8 cellular contexts compared by ENCODE assay signal in genomic region chr17:10295728-10296343, GRCh38.
DNase-seq lines count a peak whose midpoint lies in the region; ATAC-seq and TF ChIP-seq lines count a peak whose summit lies in the region.

No MANE protein-coding gene starts in this region.

- TF ChIP-seq CTCF in A673 (conservative IDR thresholded peaks at IDR 0.05; ENCODE audit: low read depth, low read length) (peak; percentile 84), GM10248 (IDR thresholded peaks at IDR 0.05; ENCODE audit: control extremely low read depth, extremely low read depth, low read depth, missing control alignments) (peak; percentile 82), WERI-Rb-1 (IDR thresholded peaks at IDR 0.05; ENCODE audit: low read depth, low read length) (peak; percentile 78), fibroblast of pulmonary artery (IDR thresholded peaks at IDR 0.05; ENCODE audit: low read length, missing control alignments) (peak; percentile 93), osteocyte (IDR thresholded peaks at IDR 0.05) (peak; percentile 58)

- H3K4me1 ChIP-seq in A673 (ENCODE audit: insufficient read depth, low read length, poor library complexity, severe bottlenecking) = no peaks in the 10 kb centered on the region
- H3K4me1 ChIP-seq in Karpas-422 (ENCODE audit: low read length) = peaks cover 15% of the 10 kb centered on the region

- H3K9me2 ChIP-seq in Karpas-422 (replicated peaks; ENCODE audit: insufficient read depth, low read length) = no peaks in the 10 kb centered on the region

- peaks cover 2% of the 10 kb centered on the region for H3K27me3 Mint-ChIP-seq in osteocyte (ENCODE audit: unreplicated experiment)

- no peaks in the 10 kb centered on the region for H4K20me1 ChIP-seq in Karpas-422 (ENCODE audit: insufficient read depth, low read depth, low read length)

- H3K27ac Mint-ChIP-seq in osteocyte (ENCODE audit: unreplicated experiment) = no peak overlapping the region

- CTCF ChIA-PET in A673 (lab: Charles Lee) (interaction anchor here (0.6 to 1.1 kb wide), 3 partner anchors 15 to 371 kb away, joined by 3 to 5 read pairs (median 3); no protein-coding TSS in a partner anchor), GM10248 (lab: Yijun Ruan, JAX) (interaction anchor here (0.8 to 8.0 kb wide), 23 partner anchors 8 to 375 kb away, joined by 3 to 104 read pairs (median 5); no protein-coding TSS in a partner anchor)

- H3K4me1 Mint-ChIP-seq in osteocyte (ENCODE audit: unreplicated experiment) = no peaks in the 10 kb centered on the region

- intact Hi-C loops in A673 (cut with micrococcal nuclease; ENCODE audit: unreplicated experiment) = no loop called here

- H3K9me3 Mint-ChIP-seq in osteocyte (ENCODE audit: unreplicated experiment) = peaks cover 5% of the 10 kb centered on the region

- no peak overlapping the region for H2AFZ ChIP-seq in Karpas-422 (ENCODE audit: low read length)

- no TSS peak for BruUV-seq in A673 (replicated peaks; lab: Mats Ljungman, UMichigan)

- H3K79me2 ChIP-seq in Karpas-422 (ENCODE audit: low read length) = no peaks in the 10 kb centered on the region

- no peak overlapping the region for H3K9ac ChIP-seq in Karpas-422 (ENCODE audit: low read length)

- no peak overlapping the region for H3K4me3 ChIP-seq in A673 (ENCODE audit: low read depth, low read length, poor library complexity, severe bottlenecking)
- H3K4me3 ChIP-seq in Karpas-422 (ENCODE audit: low read length) = no peak overlapping the region
- no peak overlapping the region for H3K4me3 ChIP-seq in WERI-Rb-1 (ENCODE audit: low read depth, low read length)
- H3K4me3 ChIP-seq in fibroblast of pulmonary artery (replicated peaks; ENCODE audit: low read depth, low read length) = no peak overlapping the region

- H3K4me3 Mint-ChIP-seq in osteocyte (ENCODE audit: unreplicated experiment) = no peak overlapping the region

- ATAC-seq in HG03039 (IDR thresholded peaks at IDR 0.05; ENCODE audit: unreplicated experiment) = no peak

- H3K27ac ChIP-seq in A673 (ENCODE audit: low read depth, low read length, poor library complexity, severe bottlenecking) (no peak overlapping the region), Karpas-422 (ENCODE audit: low read length) (no peak overlapping the region), WERI-Rb-1 (no peak overlapping the region)

- H3K27me3 ChIP-seq in A673 (replicated peaks; ENCODE audit: insufficient read depth, low read depth, low read length, poor library complexity) (peaks cover 5% of the 10 kb centered on the region), Karpas-422 (ENCODE audit: low read length) (no peaks in the 10 kb centered on the region), WERI-Rb-1 (ENCODE audit: insufficient read depth, low read depth, severe bottlenecking) (no peaks in the 10 kb centered on the region)

- no peaks in the 10 kb centered on the region for H3K36me3 Mint-ChIP-seq in osteocyte (ENCODE audit: unreplicated experiment)

- H3K36me3 ChIP-seq in A673 (ENCODE audit: insufficient read depth, low read length, poor library complexity, severe bottlenecking) (no peaks in the 10 kb centered on the region), Karpas-422 (ENCODE audit: insufficient read depth, low read length) (no peaks in the 10 kb centered on the region), WERI-Rb-1 (no peaks in the 10 kb centered on the region)

- DNase-seq in A673 (ENCODE audit: low spot score) (peak; percentile 76), GM10248 (ENCODE audit: extremely low spot score) (peak; percentile 62), Karpas-422 (peak; percentile 89), WERI-Rb-1 (peak; percentile 75), fibroblast of pulmonary artery (ENCODE audit: low read depth) (peak; percentile 83), osteocyte (ENCODE audit: extremely low spot score, unreplicated experiment) (no peak), NCI-H2227 (lab: John Stamatoyannopoulos, UW; ENCODE audit: unreplicated experiment) (no peak)

- H3K9me3 ChIP-seq in A673 (ENCODE audit: low read depth, low read length, poor library complexity, severe bottlenecking) (no peaks in the 10 kb centered on the region), Karpas-422 (ENCODE audit: low read length) (no peaks in the 10 kb centered on the region), WERI-Rb-1 (ENCODE audit: severe bottlenecking) (no peaks in the 10 kb centered on the region)

- POLR2A ChIA-PET in A673 (lab: Charles Lee; ENCODE audit: low non-redundant PET) = interaction anchor here (0.5 kb wide), 1 partner anchor 371 kb away, joined by 6 read pairs; no protein-coding TSS in a partner anchor
- POLR2A ChIA-PET in GM10248 (lab: Yijun Ruan, JAX) = no interaction called here

- H3K4me2 ChIP-seq in Karpas-422 (ENCODE audit: low read depth, low read length, poor library complexity, severe bottlenecking) = no peak overlapping the region

Comparison
In these comparisons a context has a peak if more than half of its experiments do, and no peak if none do; other contexts are left out.
1. DNase-seq: peak in A673 (single experiment), GM10248 (single experiment), Karpas-422 (single experiment), WERI-Rb-1 (single experiment) and fibroblast of pulmonary artery (single experiment); none in osteocyte (single experiment) and NCI-H2227 (single experiment).
2. Peak in every context shown above with its lines, with median percentiles within 50 percentile points of each other: CTCF ChIP-seq.